In the genomic region with DNA sequence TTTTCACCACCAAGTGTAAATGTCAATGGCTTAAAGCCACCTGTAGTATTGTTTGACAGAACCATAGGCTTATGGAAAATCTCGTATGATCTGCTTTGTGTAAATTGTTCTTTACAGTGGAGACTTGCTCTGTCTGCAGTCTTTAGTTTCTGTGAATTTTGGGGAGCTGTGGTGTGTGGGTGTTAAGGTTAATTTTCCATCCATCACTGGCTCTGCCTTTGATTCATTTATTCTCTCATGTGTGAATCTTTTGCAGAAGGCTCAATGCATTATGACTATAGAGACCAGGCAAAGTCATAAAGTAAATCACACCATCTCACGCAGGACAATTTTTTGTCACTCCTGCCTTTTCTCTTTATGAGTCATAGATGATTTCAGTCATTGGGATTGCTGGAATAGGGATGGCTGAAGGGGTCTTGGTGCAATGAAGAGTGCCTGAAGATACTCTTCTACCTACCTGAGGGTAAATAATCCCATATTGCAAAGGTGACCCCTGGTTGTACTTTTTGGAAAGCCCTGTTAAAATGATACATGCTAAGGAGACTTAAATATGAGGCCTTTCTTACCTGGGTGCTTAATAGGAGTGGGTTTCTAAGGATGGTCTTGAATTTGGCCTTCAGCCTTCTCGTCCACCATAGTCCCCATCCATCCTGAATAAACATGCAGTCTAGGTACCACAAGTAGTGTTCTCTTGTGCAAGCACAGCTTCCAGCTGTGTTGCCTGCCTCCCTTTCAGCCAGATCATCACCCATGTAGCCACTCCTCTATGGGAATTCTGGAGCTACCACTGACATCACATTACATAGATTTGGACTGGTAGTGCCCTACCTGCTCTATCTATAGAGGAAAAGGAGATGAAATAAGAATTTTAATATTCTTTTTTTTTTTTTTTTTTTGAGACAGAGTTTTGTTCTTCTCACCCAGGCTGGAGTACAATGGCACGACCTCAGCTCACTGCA, we compare ENCODE assay signal across 15 cellular contexts. TPM values are rescaled to one million over a fixed set of nuclear protein-coding genes. Genes with fewer than 3 reads are reported as not detected.
DNase-seq lines count a peak whose midpoint lies in the region; ATAC-seq and TF ChIP-seq lines count a peak whose summit lies in the region.
"Had no signal": no experiment of that assay in that cellular context is flagged by ENCODE, and none has a peak within 500 bp of the region (broad histone marks: within the 10 kb centered on the region; RNA-seq: fewer than 3 reads in every experiment).

No MANE protein-coding gene starts in this region.

- H3K9ac ChIP-seq in SK-N-SH: no peak overlapping the region

- H3K4me1 Mint-ChIP-seq in CD8-positive, alpha-beta memory T cell: peaks cover 84 to 100% (median 99%) of the 10 kb centered on the region in 3 donors
- peaks cover 95% of the 10 kb centered on the region for H3K4me1 Mint-ChIP-seq in activated naive CD4-positive, alpha-beta T cell treated with anti-CD3 and anti-CD28 coated beads, Interleukin-2, amount 10 ng/mL, durations not matched to agents 7 days and 5 days

- POLR2A ChIA-PET in SK-N-SH (lab: Yijun Ruan, JAX): no interaction called here
- POLR2A ChIA-PET in CD8-positive, alpha-beta memory T cell (lab: Charles Lee): interaction anchor here (0.7 to 1.2 kb wide), 4 partner anchors 10 to 60 kb away, joined by 3 to 5 read pairs (median 3); no protein-coding TSS in a partner anchor

- peaks cover 0 to 48% of the 10 kb centered on the region in 2 experiments for H3K36me3 ChIP-seq in SK-N-SH (replicated peaks in 1 of 2; ENCODE audit: control insufficient read depth in 1 of 2, insufficient read depth in 2 of 2, low read length in 1 of 2)
- H3K36me3 ChIP-seq in CD8-positive, alpha-beta memory T cell (ENCODE audit: insufficient read depth, low read length): peaks cover 6% of the 10 kb centered on the region
- peaks cover 45% of the 10 kb centered on the region for H3K36me3 ChIP-seq in neutrophil
- H3K36me3 ChIP-seq in HAP-1 (replicated peaks): no peaks in the 10 kb centered on the region

- H3K4me1 ChIP-seq in SK-N-SH (ENCODE audit: control insufficient read depth in 1 of 2, insufficient read depth in 2 of 2, low read depth in 1 of 2, low read length in 1 of 2) (peaks cover 0 to 48% of the 10 kb centered on the region in 2 experiments; a peak in 2 of 4 replicates), neutrophil (ENCODE audit: control insufficient read depth in 1 of 2, insufficient read depth in 1 of 2, low read depth in 1 of 2, low read length in 1 of 2) (peaks cover 45 to 70% of the 10 kb centered on the region in 2 experiments), HAP-1 (0 out of 2 replicates have a peak, but pooled peaks cover 3% of the 10 kb centered on the region)
- H3K4me1 ChIP-seq in CD8-positive, alpha-beta memory T cell (ENCODE audit: insufficient read depth, low read length): peaks cover 93% of the 10 kb centered on the region
- H3K4me1 ChIP-seq: testis had no signal

- no peak overlapping the region for H3K4me3 ChIP-seq in SK-N-SH (ENCODE audit: low read depth in 2 of 2, low read length in 1 of 2)
- H3K4me3 ChIP-seq in CD8-positive, alpha-beta memory T cell (ENCODE audit: low read length): peak overlapping the region; percentile 2
- no peak overlapping the region for H3K4me3 ChIP-seq in neutrophil (ENCODE audit: low read depth in 1 of 2, low read length in 1 of 2)
- no peak overlapping the region for H3K4me3 ChIP-seq in HAP-1
- H3K4me3 ChIP-seq: dorsolateral prefrontal cortex, SK-N-MC, testis had no signal

- in situ Hi-C loops in HAP-1 (cut with MboI; ENCODE audit: low sequenced_read_pairs): no loop called here

- H4K20me1 ChIP-seq in SK-N-SH (ENCODE audit: insufficient read depth): peaks cover 44% of the 10 kb centered on the region

- H3K9me2 ChIP-seq in SK-N-SH: no peaks in the 10 kb centered on the region

- H2AFZ ChIP-seq in SK-N-SH (ENCODE audit: low read depth): no peak overlapping the region

- H3K27me3 ChIP-seq in SK-N-SH (ENCODE audit: insufficient read depth) (no peaks in the 10 kb centered on the region), neutrophil (no peaks in the 10 kb centered on the region), HAP-1 (ENCODE audit: low read depth) (no peaks in the 10 kb centered on the region)
- H3K27me3 ChIP-seq in CD8-positive, alpha-beta memory T cell (ENCODE audit: insufficient read depth, low read length, poor library complexity, severe bottlenecking): no peaks in the 10 kb centered on the region
- H3K27me3 ChIP-seq: dorsolateral prefrontal cortex, testis had no signal

- H3K27ac ChIP-seq in SK-N-SH (ENCODE audit: low read depth in 2 of 2, low read length in 1 of 2) (no peak overlapping the region), neutrophil (peak overlapping the region; percentile 56)
- H3K27ac ChIP-seq in CD8-positive, alpha-beta memory T cell (ENCODE audit: low read depth, low read length): no peak overlapping the region
- H3K27ac ChIP-seq: 22Rv1, dorsolateral prefrontal cortex, SK-N-MC, testis had no signal

- no peak for TF ChIP-seq EP300 in SK-N-SH (IDR thresholded peaks at IDR 0.05; ENCODE audit: borderline replicate concordance in 1 of 2, low read depth in 1 of 2, low read length in 1 of 2)

- peak overlapping the region; percentile 69 to 95 (median 89) for H3K27ac Mint-ChIP-seq in CD8-positive, alpha-beta memory T cell
- H3K27ac Mint-ChIP-seq in activated naive CD4-positive, alpha-beta T cell treated with anti-CD3 and anti-CD28 coated beads, Interleukin-2, amount 10 ng/mL, durations not matched to agents 7 days and 5 days: peak overlapping the region; percentile 96

- DNase-seq in SK-N-SH: no peak
- DNase-seq in CD8-positive, alpha-beta memory T cell: no peak
- no peak for DNase-seq in activated naive CD4-positive, alpha-beta T cell treated with anti-CD3 and anti-CD28 coated beads, Interleukin-2, amount 10 ng/mL, durations not matched to agents 7 days and 5 days
- no peak for DNase-seq in HAP-1 (ENCODE audit: low spot score in 2 of 2)
- DNase-seq in COLO829 (ENCODE audit: low spot score): no peak
- DNase-seq: amniotic stem cell, dorsolateral prefrontal cortex, Karpas-422, NCI-H2029, testis had no signal

- H3K9me3 ChIP-seq in SK-N-SH: no peaks in the 10 kb centered on the region
- no peaks in the 10 kb centered on the region for H3K9me3 ChIP-seq in CD8-positive, alpha-beta memory T cell (ENCODE audit: low read length)
- no peaks in the 10 kb centered on the region for H3K9me3 ChIP-seq in neutrophil
- H3K9me3 ChIP-seq in HAP-1: no peaks in the 10 kb centered on the region
- H3K9me3 ChIP-seq: testis had no signal

- WGBS in SK-N-SH (ENCODE audit: low lambda C conversion rate): 88% methylated on average over 4 of the region's 4 CpGs

- H3K4me2 ChIP-seq in SK-N-SH: no peak overlapping the region

- no peaks in the 10 kb centered on the region for H3K27me3 Mint-ChIP-seq in CD8-positive, alpha-beta memory T cell
- no peaks in the 10 kb centered on the region for H3K27me3 Mint-ChIP-seq in activated naive CD4-positive, alpha-beta T cell treated with anti-CD3 and anti-CD28 coated beads, Interleukin-2, amount 10 ng/mL, durations not matched to agents 7 days and 5 days

- no peak for ATAC-seq in SK-N-SH treated with all-trans-retinoic acid at 6 μM for 48 hours
- no peak for ATAC-seq in GM18909 (IDR thresholded peaks at IDR 0.05; ENCODE audit: poor library complexity, unreplicated experiment)

- peaks cover 27% of the 10 kb centered on the region for H3F3A ChIP-seq in SK-N-SH (replicated peaks; ENCODE audit: insufficient read depth)

- no peaks in the 10 kb centered on the region for H3K9me3 Mint-ChIP-seq in CD8-positive, alpha-beta memory T cell
- H3K9me3 Mint-ChIP-seq in activated naive CD4-positive, alpha-beta T cell treated with anti-CD3 and anti-CD28 coated beads, Interleukin-2, amount 10 ng/mL, durations not matched to agents 7 days and 5 days: peaks cover 5% of the 10 kb centered on the region

- CTCF ChIA-PET in SK-N-SH (lab: Yijun Ruan, JAX): interaction anchor here (1.6 kb wide), 1 partner anchor 16 kb away, joined by 3 read pairs; no protein-coding TSS in a partner anchor
- CTCF ChIA-PET in CD8-positive, alpha-beta memory T cell (lab: Charles Lee): interaction anchor here (0.8 to 2.2 kb wide), 3 partner anchors 9 to 12 kb away, joined by 3 to 5 read pairs (median 5); no protein-coding TSS in a partner anchor
- CTCF ChIA-PET in activated naive CD4-positive, alpha-beta T cell treated with anti-CD3 and anti-CD28 coated beads, Interleukin-2, amount 10 ng/mL, durations not matched to agents 7 days and 5 days (lab: Charles Lee): interaction anchor here (1.5 to 2.5 kb wide), 2 partner anchors 9 to 38 kb away, joined by 4 to 14 read pairs; no protein-coding TSS in a partner anchor

- peak overlapping the region; percentile 34 to 80 (median 75) for H3K4me3 Mint-ChIP-seq in CD8-positive, alpha-beta memory T cell
- H3K4me3 Mint-ChIP-seq in activated naive CD4-positive, alpha-beta T cell treated with anti-CD3 and anti-CD28 coated beads, Interleukin-2, amount 10 ng/mL, durations not matched to agents 7 days and 5 days: peak overlapping the region; percentile 73

- peaks cover 0 to 61% (median 19%) of the 10 kb centered on the region in 3 donors for H3K36me3 Mint-ChIP-seq in CD8-positive, alpha-beta memory T cell
- peaks cover 76% of the 10 kb centered on the region for H3K36me3 Mint-ChIP-seq in activated naive CD4-positive, alpha-beta T cell treated with anti-CD3 and anti-CD28 coated beads, Interleukin-2, amount 10 ng/mL, durations not matched to agents 7 days and 5 days

- no peak for TF ChIP-seq RAD21 in SK-N-SH (IDR thresholded peaks at IDR 0.05; ENCODE audit: low read length)

- TF ChIP-seq CTCF in SK-N-SH (IDR thresholded peaks at IDR 0.05) (no peak), neutrophil (IDR thresholded peaks at IDR 0.05) (no peak)

- H3K79me2 ChIP-seq in SK-N-SH (ENCODE audit: insufficient read depth): peaks cover 100% of the 10 kb centered on the region

TF ChIP-seq in SK-N-SH, 30 proteins besides CTCF, POLR2A, EP300 and RAD21:
- TF ChIP-seq NFIC (IDR thresholded peaks at IDR 0.05; ENCODE audit: borderline replicate concordance) (no peak), FOSL2 (IDR thresholded peaks at IDR 0.05; ENCODE audit: borderline replicate concordance, low read depth) (peak; percentile 4; the same call in 1 of the 2 replicates)

TF ChIP-seq in SK-N-SH treated with all-trans-retinoic acid at 6 μM for 48 hours, 23 proteins besides CTCF, POLR2A, EP300 and RAD21 (continues in another document):
- TF ChIP-seq RARB (CRISPR knock-in tag; IDR thresholded peaks at IDR 0.05) (no peak), ARNTL (CRISPR knock-in tag; IDR thresholded peaks at IDR 0.05; ENCODE audit: borderline replicate concordance, low read depth) (no peak), ZNF8 (CRISPR knock-in tag; IDR thresholded peaks at IDR 0.05) (no peak), ZC3H10 (CRISPR knock-in tag; IDR thresholded peaks at IDR 0.05) (no peak), OSR1 (CRISPR knock-in tag; IDR thresholded peaks at IDR 0.05) (no peak), ZNF70 (CRISPR knock-in tag; IDR thresholded peaks at IDR 0.05) (no peak), ESRRG (CRISPR knock-in tag; IDR thresholded peaks at IDR 0.05) (no peak), SNAI2 (CRISPR knock-in tag; IDR thresholded peaks at IDR 0.05) (no peak), TOX (CRISPR knock-in tag; IDR thresholded peaks at IDR 0.05; ENCODE audit: borderline replicate concordance) (no peak)

RNA-seq across cellular contexts. Expression of a gene that starts 14.3 kb away (rescaled TPM):
- 48.3 and 58.9 TPM in 2 replicates for polyA plus RNA-seq in SK-N-SH (2012; rRNA removed)
- 54.7 and 67.3 TPM in 2 replicates for polyA plus RNA-seq in SK-N-SH (2012; cell fraction: cytosol; rRNA removed)
- 24.2 and 33.6 TPM in 2 replicates for polyA plus RNA-seq in SK-N-SH (2012; cell fraction: nucleus; rRNA removed)
- 10 to 100 TPM; 55.3 to 56.3 TPM for total RNA-seq in CD8-positive, alpha-beta memory T cell
- 108 TPM for polyA plus RNA-seq in CD8-positive, alpha-beta memory T cell
